Comparison of ENCODE assay signal across 13 cellular contexts in the genomic region with DNA sequence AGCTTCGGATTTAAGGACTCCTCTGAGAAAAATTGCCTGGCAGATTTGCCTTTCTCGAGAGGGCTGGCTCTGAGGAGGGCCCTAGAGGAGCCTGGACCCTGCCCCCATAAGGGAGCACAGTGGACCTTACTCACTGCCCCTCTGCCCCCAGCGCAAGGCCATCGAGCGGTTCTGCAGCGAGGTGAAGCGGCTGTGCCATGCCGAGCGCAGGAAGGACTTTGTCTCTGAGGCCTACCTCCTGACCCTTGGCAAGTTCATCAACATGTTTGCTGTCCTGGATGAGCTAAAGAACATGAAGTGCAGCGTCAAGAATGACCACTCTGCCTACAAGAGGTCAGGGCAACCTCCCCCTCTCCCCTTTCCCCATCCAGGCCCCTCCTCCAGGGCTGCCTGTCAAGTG.
"Had no signal": no experiment of that assay in that cellular context is flagged by ENCODE, and none has a peak within 500 bp of the region (broad histone marks: within the 10 kb centered on the region; RNA-seq: fewer than 3 reads in every experiment).

No MANE protein-coding gene starts in this region.

- H3K4me3 ChIP-seq: adrenal gland, esophagus muscularis mucosa, SJCRH30, thoracic aorta, upper lobe of right lung had no signal

- H3K4me1 Mint-ChIP-seq: neural crest cell had no signal

- H3K27me3 ChIP-seq: adrenal gland, esophagus muscularis mucosa, upper lobe of right lung had no signal

- H3K36me3 ChIP-seq: adrenal gland, SJCRH30, upper lobe of right lung had no signal

- H3K4me3 Mint-ChIP-seq: neural crest cell had no signal

- H3K9me3 ChIP-seq: adrenal gland, esophagus muscularis mucosa, SJCRH30, thoracic aorta, upper lobe of right lung had no signal

- H3K27ac ChIP-seq: adrenal gland, esophagus muscularis mucosa, parathyroid adenoma, SJCRH30, thoracic aorta, upper lobe of right lung had no signal

- H3K4me1 ChIP-seq: adrenal gland, parathyroid adenoma, SJCRH30, upper lobe of right lung had no signal

- DNase-seq: activated CD4-positive, alpha-beta T cell treated with anti-CD3 and anti-CD28 coated beads, Interleukin-2, amount 50 U/mL, for 1 hour; adrenal gland; hippocampal formation; left ventricle myocardium superior; mesendoderm; SJCRH30; stimulated activated CD4-positive, alpha-beta T cell treated with anti-CD3 and anti-CD28 coated beads, Interleukin-12 subunit alpha, Interleukin-12 subunit beta, amount 100 ng/mL, for 4 hours; stimulated activated CD4-positive, alpha-beta T cell treated with anti-CD3 and anti-CD28 coated beads, Interleukin-2, amount 100 ng/mL, for 24 hours; upper lobe of right lung had no signal

- ATAC-seq: left ventricle myocardium superior, upper lobe of right lung had no signal

- H3K9me3 Mint-ChIP-seq: neural crest cell had no signal
